ENCODE assay signal across 18 cellular contexts in genomic region chr2:177282787-177283533, GRCh38. TPM values are rescaled to one million over a fixed set of nuclear protein-coding genes. Genes with fewer than 3 reads are reported as not detected.
DNase-seq lines count a peak whose midpoint lies in the region; ATAC-seq and TF ChIP-seq lines count a peak whose summit lies in the region.
"Had no signal": no experiment of that assay in that cellular context is flagged by ENCODE, and none has a peak within 500 bp of the region (broad histone marks: within the 10 kb centered on the region; RNA-seq: fewer than 3 reads in every experiment).

No MANE protein-coding gene starts in this region.

- POLR2A ChIA-PET in HCT116 (lab: Charles Lee): no interaction called here

- no peak for TF ChIP-seq RAD21 in HCT116 (IDR thresholded peaks at IDR 0.05; ENCODE audit: low read depth)

- no peak overlapping the region for H3K27ac Mint-ChIP-seq in endodermal cell
- H3K27ac Mint-ChIP-seq: activated naive CD4-positive, alpha-beta T cell treated with anti-CD3 and anti-CD28 coated beads, Interleukin-2, amount 50 U/mL, for 72 hours; mesothelial cell of epicardium; natural killer cell treated with Interleukin-12 subunit alpha and Interleukin-12 subunit beta and Interleukin-15 and Interleukin-18, amount 100 ng/mL, for 72 hours had no signal

- no TSS peak for BruUV-seq in HCT116 (replicated peaks; lab: Mats Ljungman, UMichigan)

- no peak for TF ChIP-seq POLR2A in HCT116 (IDR thresholded peaks at IDR 0.05; ENCODE audit: borderline replicate concordance, extremely low read depth, insufficient read depth, insufficient read length)

- CTCF ChIA-PET in HCT116 (lab: Charles Lee): interaction anchor here (1.7 kb wide), 1 partner anchor 118 kb away, joined by 8 read pairs; no protein-coding TSS in a partner anchor

- no peaks in the 10 kb centered on the region for H3K27me3 Mint-ChIP-seq in endodermal cell (ENCODE audit: insufficient read depth)

- 90 to 95% methylated on average over 5 of the region's 5 CpGs for WGBS in endodermal cell (ENCODE audit: insufficient coverage in 1 of 2, insufficient read length in 1 of 2), 2 experiments
- 96% methylated on average over 5 of the region's 5 CpGs for WGBS in psoas muscle, 3 donors

- no peaks in the 10 kb centered on the region for H3K9me3 Mint-ChIP-seq in endodermal cell
- H3K9me3 Mint-ChIP-seq: activated naive CD4-positive, alpha-beta T cell treated with anti-CD3 and anti-CD28 coated beads, Interleukin-2, amount 50 U/mL, for 72 hours; mesothelial cell of epicardium; natural killer cell treated with Interleukin-12 subunit alpha and Interleukin-12 subunit beta and Interleukin-15 and Interleukin-18, amount 100 ng/mL, for 72 hours had no signal

- no peaks in the 10 kb centered on the region for H3K79me2 ChIP-seq in HCT116 (ENCODE audit: insufficient read depth, low read length)

- H3K4me3 ChIP-seq in HCT116 (replicated peaks in 1 of 2; ENCODE audit: low read depth in 1 of 2, low read length in 2 of 2) (no peak overlapping the region), endodermal cell (ENCODE audit: low read length) (no peak overlapping the region), psoas muscle (no peak overlapping the region)
- H3K4me3 ChIP-seq: SK-N-MC, suprapubic skin had no signal

- H3K4me2 ChIP-seq in HCT116 (ENCODE audit: low read length): no peak overlapping the region

- RAD21 ChIA-PET in HCT116 (lab: Charles Lee; ENCODE audit: low non-redundant PET in 1 of 2, low total read pairs in 2 of 2, uncharacterized antibody in 2 of 2, unreplicated experiment in 2 of 2): no interaction called here

- no peaks in the 10 kb centered on the region for H3K9me2 ChIP-seq in HCT116 (ENCODE audit: insufficient read depth)

- H2AFZ ChIP-seq in HCT116 (ENCODE audit: low read depth, low read length, poor library complexity, severe bottlenecking): no peak overlapping the region

- ATAC-seq in HCT116 (0 out of 2 replicates have a peak, but pooled peaks have one; percentile 46), psoas muscle (no peak), HG02588 (IDR thresholded peaks at IDR 0.05; ENCODE audit: unreplicated experiment) (no peak)
- ATAC-seq: activated naive CD4-positive, alpha-beta T cell treated with anti-CD3 and anti-CD28 coated beads, Interleukin-2, amount 50 U/mL, for 72 hours; natural killer cell treated with Interleukin-12 subunit alpha and Interleukin-12 subunit beta and Interleukin-15 and Interleukin-18, amount 100 ng/mL, for 72 hours had no signal

- TF ChIP-seq CTCF in HCT116 (IDR thresholded peaks at IDR 0.05 in 2 of 3, conservative IDR thresholded peaks at IDR 0.05 in 1 of 3; ENCODE audit: borderline replicate concordance in 1 of 3, insufficient read depth in 1 of 3, low read depth in 2 of 3, low read length in 2 of 3) (no peak), endodermal cell (conservative IDR thresholded peaks at IDR 0.05) (peak; percentile 22), psoas muscle (IDR thresholded peaks at IDR 0.05) (no peak)

- H3K36me3 Mint-ChIP-seq in endodermal cell (ENCODE audit: low read depth): no peaks in the 10 kb centered on the region
- H3K36me3 Mint-ChIP-seq: activated naive CD4-positive, alpha-beta T cell treated with anti-CD3 and anti-CD28 coated beads, Interleukin-2, amount 50 U/mL, for 72 hours; mesothelial cell of epicardium; natural killer cell treated with Interleukin-12 subunit alpha and Interleukin-12 subunit beta and Interleukin-15 and Interleukin-18, amount 100 ng/mL, for 72 hours had no signal

- H3K4me1 Mint-ChIP-seq in endodermal cell: peaks cover 58% of the 10 kb centered on the region

- DNase-seq in HCT116 (ENCODE audit: low read depth, low spot score) (no peak), NCI-H69 (lab: John Stamatoyannopoulos, UW) (peak; percentile 29), endodermal cell (no peak), psoas muscle (no peak), islet precursor cell (no peak), NCI-H345 treated with DMSO at 0.1 percent for 48 hours (lab: John Stamatoyannopoulos, UW; ENCODE audit: unreplicated experiment) (no peak)
- DNase-seq: activated CD4-positive, alpha-beta T cell treated with anti-CD3 and anti-CD28 coated beads, Interleukin-2, amount 50 U/mL, for 1 hour; DND-41; effector CD4-positive, alpha-beta T cell; NCI-H446 treated with DMSO at 0.1 percent for 48 hours; NK-92 treated with Interleukin-12 subunit alpha and Interleukin-12 subunit beta, amount 100 ng/mL, for 24 hours; T-helper 2 cell had no signal

- H3K9me3 ChIP-seq in HCT116 (ENCODE audit: control insufficient read depth in 1 of 2, insufficient read depth in 1 of 2, low read depth in 1 of 2, low read length in 2 of 2) (no peaks in the 10 kb centered on the region), endodermal cell (ENCODE audit: control insufficient read depth, low read length) (no peaks in the 10 kb centered on the region), psoas muscle (no peaks in the 10 kb centered on the region)
- H3K9me3 ChIP-seq: suprapubic skin had no signal

- no peak overlapping the region for H3K4me3 Mint-ChIP-seq in endodermal cell
- H3K4me3 Mint-ChIP-seq: mesothelial cell of epicardium; natural killer cell treated with Interleukin-12 subunit alpha and Interleukin-12 subunit beta and Interleukin-15 and Interleukin-18, amount 100 ng/mL, for 72 hours had no signal

- no peak overlapping the region for H3K27ac ChIP-seq in HCT116 (ENCODE audit: low read depth, low read length)
- H3K27ac ChIP-seq in endodermal cell (ENCODE audit: low read depth, low read length): no peak overlapping the region
- H3K27ac ChIP-seq in psoas muscle: peak overlapping the region; percentile 62
- H3K27ac ChIP-seq: SK-N-MC had no signal

- intact Hi-C loops in HCT116 (cut with micrococcal nuclease) (no loop called here), psoas muscle (cut with DNase I) (loop anchor here in 1 of 2 donors (5.0 kb wide), 1 partner anchor 44 kb away; no protein-coding TSS in a partner anchor)

- H3K36me3 ChIP-seq in HCT116 (ENCODE audit: control insufficient read depth in 1 of 2, insufficient read depth in 2 of 2, low read length in 2 of 2) (no peaks in the 10 kb centered on the region), endodermal cell (ENCODE audit: control insufficient read depth, insufficient read depth, low read length) (no peaks in the 10 kb centered on the region), psoas muscle (ENCODE audit: insufficient read depth in 1 of 2, low read depth in 1 of 2) (no peaks in the 10 kb centered on the region)
- H3K36me3 ChIP-seq: suprapubic skin had no signal

- H3K9ac ChIP-seq in HCT116 (ENCODE audit: low read length) (no peak overlapping the region), endodermal cell (ENCODE audit: extremely low read depth, low read length, poor library complexity, severe bottlenecking) (no peak overlapping the region)

- H3K4me1 ChIP-seq in HCT116 (ENCODE audit: control insufficient read depth in 1 of 2, insufficient read depth in 2 of 2, low read length in 2 of 2) (peaks cover 0 to 12% of the 10 kb centered on the region in 2 experiments; a peak in 1 of 4 replicates), endodermal cell (ENCODE audit: control insufficient read depth, insufficient read depth, low read length) (peaks cover 40% of the 10 kb centered on the region), psoas muscle (peaks cover 28% of the 10 kb centered on the region)

- no peaks in the 10 kb centered on the region for H4K20me1 ChIP-seq in HCT116 (ENCODE audit: insufficient read depth)

- H3K27me3 ChIP-seq in HCT116 (ENCODE audit: insufficient read depth, low read length): no peaks in the 10 kb centered on the region
- peaks cover 5% of the 10 kb centered on the region for H3K27me3 ChIP-seq in endodermal cell (ENCODE audit: control insufficient read depth, insufficient read depth, low read length, poor library complexity, severe bottlenecking)
- H3K27me3 ChIP-seq in psoas muscle (ENCODE audit: insufficient read depth in 3 of 3, low read length in 2 of 3): no peaks in the 10 kb centered on the region
- H3K27me3 ChIP-seq: suprapubic skin had no signal

TF ChIP-seq in HCT116, 20 proteins besides CTCF, POLR2A, EP300 and RAD21 (continues in another document):
- TF ChIP-seq SIN3A (IDR thresholded peaks at IDR 0.05; ENCODE audit: low read depth) (no peak), ATF3 (IDR thresholded peaks at IDR 0.05) (no peak), ELF1 (IDR thresholded peaks at IDR 0.05; ENCODE audit: borderline replicate concordance, low read depth) (no peak), JUND (IDR thresholded peaks at IDR 0.05) (no peak), EZH2 (IDR thresholded peaks at IDR 0.05) (no peak), SRF (IDR thresholded peaks at IDR 0.05; ENCODE audit: low read depth) (no peak), CEBPB (IDR thresholded peaks at IDR 0.05; ENCODE audit: low read depth) (no peak)

RNA-seq across cellular contexts. Expression of gene NFE2L2, which starts 18.4 kb away (rescaled TPM):
- total RNA-seq in HCT116 (2021; ENCODE audit: unreplicated experiment) (106 TPM), endodermal cell (10 to 100 TPM; 59.0 to 59.1 TPM), psoas muscle (100 to 1,000 TPM in 1 of 4 donors, 10 to 100 TPM in 3; 42.4 to 127 (median 66.0) TPM)
- polyA plus RNA-seq in HCT116 (2012): 66.5 and 78.3 TPM in 2 replicates
- 46.2 TPM for polyA plus RNA-seq in endodermal cell (2013, experiment 1 of 2)
- 49.2 TPM for polyA plus RNA-seq in endodermal cell (2013, experiment 2 of 2)
- polyA plus RNA-seq in psoas muscle: 10 to 100 TPM; 44.4 to 56.6 (median 51.5) TPM
